ENCODE assay signal across 15 cellular contexts in genomic region chr1:225928186-225929175, GRCh38. TPM values are rescaled to one million over a fixed set of nuclear protein-coding genes. Genes with fewer than 3 reads are reported as not detected.
A peak's percentile ranks its signal among the peaks of the same experiment; 100 is the strongest.
DNase-seq lines count a peak whose midpoint lies in the region; ATAC-seq and TF ChIP-seq lines count a peak whose summit lies in the region.
"Had no signal": no experiment of that assay in that cellular context is flagged by ENCODE, and none has a peak within 500 bp of the region (broad histone marks: within the 10 kb centered on the region; RNA-seq: fewer than 3 reads in every experiment).

No MANE protein-coding gene starts in this region.

- H3K4me3 Mint-ChIP-seq in GM23338 = no peak overlapping the region
- H3K4me3 Mint-ChIP-seq in immature natural killer cell = peak overlapping the region; percentile 9 to 72 (median 63)

- peak overlapping the region; percentile 13; the same call in 1 of the 2 replicates for H3K27ac ChIP-seq in BLaER1
- no peak overlapping the region for H3K27ac ChIP-seq in GM23338 (ENCODE audit: low read depth)
- H3K27ac ChIP-seq: pancreas had no signal

- H3K9ac ChIP-seq in BLaER1 = no peak overlapping the region

- H3K9me2 ChIP-seq in GM23338 (ENCODE audit: insufficient read depth) = no peaks in the 10 kb centered on the region

- no peaks in the 10 kb centered on the region for H4K20me1 ChIP-seq in BLaER1
- no peaks in the 10 kb centered on the region for H4K20me1 ChIP-seq in GM23338 (replicated peaks; ENCODE audit: insufficient read depth)

- H3K27ac Mint-ChIP-seq in GM23338 = no peak overlapping the region
- peak overlapping the region; percentile 81 to 92 (median 89) for H3K27ac Mint-ChIP-seq in immature natural killer cell

- H3K27me3 ChIP-seq in BLaER1 (no peaks in the 10 kb centered on the region), GM23338 (ENCODE audit: insufficient read depth) (no peaks in the 10 kb centered on the region)
- H3K27me3 ChIP-seq: pancreas had no signal

- peaks cover 13% of the 10 kb centered on the region; the same call in 2 of the 3 replicates for H3K4me1 Mint-ChIP-seq in GM23338
- peaks cover 21 to 30% of the 10 kb centered on the region in 2 donors for H3K4me1 Mint-ChIP-seq in immature natural killer cell

- peak overlapping the region; percentile 76 for H2AFZ ChIP-seq in GM23338

- H3K36me3 ChIP-seq in BLaER1 (no peaks in the 10 kb centered on the region), GM23338 (ENCODE audit: insufficient read depth) (no peaks in the 10 kb centered on the region)
- H3K36me3 ChIP-seq: pancreas had no signal

- no peak overlapping the region for H3K4me3 ChIP-seq in BLaER1
- no peak overlapping the region for H3K4me3 ChIP-seq in GM23338
- H3K4me3 ChIP-seq: pancreas had no signal

- H3K4me2 ChIP-seq in BLaER1 (no peak overlapping the region), GM23338 (no peak overlapping the region)

- DNase-seq in GM23338 (ENCODE audit: low spot score) (no peak), UCSD-AML1 (lab: John Stamatoyannopoulos, UW; ENCODE audit: unreplicated experiment) (peak; percentile 43), immature natural killer cell (peak in 2 of 3 donors; percentile 27 to 29), nucleus accumbens (lab: John Stamatoyannopoulos, UW) (no peak), HuH-7 (ENCODE audit: low spot score) (no peak)
- DNase-seq in NK-92 treated with Interleukin-12 subunit alpha and Interleukin-12 subunit beta, amount 100 ng/mL, for 24 hours (lab: John Stamatoyannopoulos, UW) = no peak
- DNase-seq: activated CD8-positive, alpha-beta memory T cell treated with anti-CD3 and anti-CD28 coated beads, Interleukin-2, amount 50 U/mL, for 4 hours; cerebellar nuclear complex; DMS153; left cardiac atrium; NCI-H2171; pancreas had no signal

- H3K9me3 Mint-ChIP-seq in GM23338 = no peaks in the 10 kb centered on the region
- no peaks in the 10 kb centered on the region for H3K9me3 Mint-ChIP-seq in immature natural killer cell

- H3F3A ChIP-seq in GM23338 (replicated peaks; ENCODE audit: low read depth) = peaks cover 3% of the 10 kb centered on the region; the same call in 1 of the 2 replicates

- no peak for ATAC-seq in GM23338
- ATAC-seq in HG03432 (IDR thresholded peaks at IDR 0.05; ENCODE audit: unreplicated experiment) = no peak
- ATAC-seq: left cardiac atrium, pancreas had no signal

- H3K4me1 ChIP-seq in BLaER1 = peaks cover 7% of the 10 kb centered on the region; the same call in 1 of the 2 replicates
- H3K4me1 ChIP-seq in GM23338 (ENCODE audit: insufficient read depth) = peaks cover 14% of the 10 kb centered on the region

- H3K9me3 ChIP-seq in BLaER1 = no peaks in the 10 kb centered on the region
- H3K9me3 ChIP-seq: pancreas had no signal

- peaks cover 4% of the 10 kb centered on the region for H3K79me2 ChIP-seq in GM23338 (replicated peaks; ENCODE audit: insufficient read depth)

- H3K27me3 Mint-ChIP-seq in GM23338 (ENCODE audit: insufficient read depth, low read depth, poor library complexity) = peaks cover 11% of the 10 kb centered on the region
- H3K27me3 Mint-ChIP-seq in immature natural killer cell (ENCODE audit: low read depth in 3 of 3) = peaks cover 0 to 10% (median 7%) of the 10 kb centered on the region in 3 donors

- H3K36me3 Mint-ChIP-seq in GM23338 (ENCODE audit: low read depth) (0 out of 3 replicates have a peak, but pooled peaks cover under 1% of the 10 kb centered on the region), immature natural killer cell (no peaks in the 10 kb centered on the region)

- no peak for TF ChIP-seq CTCF in GM23338 (conservative IDR thresholded peaks at IDR 0.05; ENCODE audit: low read depth in 2 of 2)

TF ChIP-seq in GM23338, 12 proteins besides CTCF, POLR2A, EP300 and RAD21 (continues in another document):
- no peak for TF ChIP-seq ZNF114 (CRISPR knock-in tag; IDR thresholded peaks at IDR 0.05)
- no peak for TF ChIP-seq EZH2 (IDR thresholded peaks at IDR 0.05; ENCODE audit: low read depth, unreplicated experiment)
- no peak for TF ChIP-seq CREB1 (CRISPR knock-in tag; IDR thresholded peaks at IDR 0.05; ENCODE audit: low read depth)
- no peak for TF ChIP-seq NANOG (IDR thresholded peaks at IDR 0.05; ENCODE audit: borderline replicate concordance)
- no peak for TF ChIP-seq JUNB (IDR thresholded peaks at IDR 0.05; ENCODE audit: unreplicated experiment)
- TF ChIP-seq REST (IDR thresholded peaks at IDR 0.05; ENCODE audit: unreplicated experiment) = no peak
- TF ChIP-seq ZNF331 (CRISPR knock-in tag; IDR thresholded peaks at IDR 0.05; ENCODE audit: low read depth) = no peak
- no peak for TF ChIP-seq EZH2phosphoT487 (IDR thresholded peaks at IDR 0.05; ENCODE audit: unreplicated experiment)
- no peak for TF ChIP-seq ETS1 (IDR thresholded peaks at IDR 0.05)
- TF ChIP-seq STAT1 (IDR thresholded peaks at IDR 0.05; ENCODE audit: unreplicated experiment) = no peak

RNA-seq across cellular contexts. Expression of gene PYCR2, which starts 4.4 kb away (rescaled TPM):
- 96.7 and 109 TPM in 2 replicates for total RNA-seq in GM23338 (2014; rRNA removed; shearing (Covaris generic))
- polyA plus RNA-seq in GM23338 (2016; fragmentation: Nextera tagmentation; extraction: Ambion mirVana) (89.1 and 95.1 TPM in 2 replicates), immature natural killer cell (100 to 1,000 TPM in 1 of 3 donors, 10 to 100 TPM in 2; 62.0 to 106 (median 72.0) TPM)

RNA-seq across cellular contexts. Expression of gene LEFTY2, which starts 12.5 kb away (rescaled TPM):
- 12.4 and 16.9 TPM in 2 replicates for total RNA-seq in GM23338 (2014; rRNA removed; shearing (Covaris generic))
- polyA plus RNA-seq in GM23338 (2016; fragmentation: Nextera tagmentation; extraction: Ambion mirVana) = 8.3 and 10.2 TPM in 2 replicates
- not detected for polyA plus RNA-seq in immature natural killer cell
- total RNA-seq: SK-MEL-5 had no signal

RNA-seq across cellular contexts. Expression of gene LEFTY1, which starts 39.5 kb away (rescaled TPM):
- 65.4 and 67.1 TPM in 2 replicates for total RNA-seq in GM23338 (2014; rRNA removed; shearing (Covaris generic))
- 25.7 and 27.5 TPM in 2 replicates for polyA plus RNA-seq in GM23338 (2016; fragmentation: Nextera tagmentation; extraction: Ambion mirVana)
- polyA plus RNA-seq in immature natural killer cell = not detected
- total RNA-seq: SK-MEL-5 had no signal

RNA-seq across cellular contexts. Expression of gene TMEM63A, which starts 46.3 kb away (rescaled TPM):
- 61.8 and 76.9 TPM in 2 replicates for total RNA-seq in GM23338 (2014; rRNA removed; shearing (Covaris generic))
- polyA plus RNA-seq in GM23338 (2016; fragmentation: Nextera tagmentation; extraction: Ambion mirVana) = 24.3 and 31.7 TPM in 2 replicates
- 10 to 100 TPM; 10.1 to 27.4 (median 11.1) TPM for polyA plus RNA-seq in immature natural killer cell

Comparison
In these comparisons a context has a peak if more than half of its experiments do, and no peak if none do; other contexts are left out.
1. DNase-seq: peak in UCSD-AML1 (single experiment) and immature natural killer cell (2 of 3); none in GM23338 (single experiment), NK-92 treated with Interleukin-12 subunit alpha and Interleukin-12 subunit beta, amount 100 ng/mL, for 24 hours (single experiment), nucleus accumbens (0 of 56) and HuH-7 (single experiment).
2. RNA of gene LEFTY1, which starts 39.5 kb away (polyA plus RNA-seq): 25.7 to 27.5 TPM in GM23338; not detected in immature natural killer cell; every median in the first group is over 10 times any median in the second.